In the genomic region with DNA sequence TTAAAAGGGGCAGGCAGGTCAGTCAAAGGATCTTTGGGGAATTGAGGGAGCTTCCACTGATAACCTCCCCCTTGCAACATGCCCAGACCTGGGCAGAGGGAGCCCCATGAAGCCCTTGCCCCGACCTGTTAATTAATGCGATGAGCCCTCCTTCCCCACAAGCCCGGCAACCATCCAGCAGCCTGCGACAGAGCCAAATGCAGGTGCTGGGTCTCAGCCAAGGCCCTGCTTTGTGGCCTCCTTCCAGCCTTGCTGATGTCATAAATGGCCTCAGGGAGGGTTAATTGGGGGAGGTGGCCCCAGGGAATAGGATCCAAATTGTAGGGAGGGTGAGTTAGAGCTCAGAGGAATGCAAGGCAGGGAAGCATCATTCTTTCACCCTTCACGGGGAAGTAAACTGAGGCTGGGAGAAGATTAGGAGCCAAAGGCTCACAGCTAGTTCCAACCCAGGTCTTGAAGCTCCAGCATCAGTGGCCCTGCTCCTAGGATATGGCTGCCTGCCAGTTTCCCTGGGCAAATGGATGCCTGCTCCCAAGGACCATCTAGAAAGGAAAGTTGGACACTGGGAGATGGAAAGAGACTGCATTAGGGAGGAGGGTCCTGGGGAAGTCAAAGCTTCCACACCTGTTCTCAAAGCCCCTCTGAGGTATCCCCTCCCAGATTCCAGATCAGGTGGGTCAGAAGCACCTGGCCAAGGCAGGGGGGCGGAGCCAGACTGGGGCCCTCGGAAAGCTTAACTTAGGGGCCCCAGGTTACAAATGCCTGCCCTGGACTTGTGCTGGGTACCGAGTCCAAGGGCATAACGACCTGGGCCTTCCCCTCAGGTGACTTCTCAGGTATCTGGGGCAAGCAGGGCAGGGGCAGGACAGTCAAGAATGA, we compare ENCODE assay signal across 10 cellular contexts.
A peak's percentile ranks its signal among the peaks of the same experiment; 100 is the strongest.
DNase-seq lines count a peak whose midpoint lies in the region; ATAC-seq and TF ChIP-seq lines count a peak whose summit lies in the region.
"Had no signal": no experiment of that assay in that cellular context is flagged by ENCODE, and none has a peak within 500 bp of the region (broad histone marks: within the 10 kb centered on the region; RNA-seq: fewer than 3 reads in every experiment).

No MANE protein-coding gene starts in this region.

- no peak overlapping the region for H3K4me3 ChIP-seq in foreskin fibroblast (ENCODE audit: low read depth in 1 of 2, low read length in 2 of 2)

- ATAC-seq in GM18502 (IDR thresholded peaks at IDR 0.05; ENCODE audit: poor library complexity, unreplicated experiment): no peak
- no peak for ATAC-seq in GM21737 (IDR thresholded peaks at IDR 0.05; ENCODE audit: unreplicated experiment)

- TF ChIP-seq CTCF in foreskin fibroblast (IDR thresholded peaks at IDR 0.05; ENCODE audit: low read depth, low read length): no peak

- DNase-seq in DMS153 (lab: John Stamatoyannopoulos, UW) (peak; percentile 78), NCI-H1436 treated with DMSO at 0.1 percent for 48 hours (lab: John Stamatoyannopoulos, UW) (peak; percentile 44), SHP77 (lab: John Stamatoyannopoulos, UW) (peak; percentile 1 to 52), kidney tubule cell (ENCODE audit: low spot score) (peak; percentile 58), foreskin fibroblast (no peak), germinal center (ENCODE audit: low spot score) (no peak)
- DNase-seq: activated CD4-positive, alpha-beta T cell treated with anti-CD3 and anti-CD28 coated beads, Interleukin-2, amount 50 U/mL, for 4 hours; NCI-H187 had no signal

Comparison
In these comparisons a context has a peak if more than half of its experiments do, and no peak if none do; other contexts are left out.
1. DNase-seq: peak in DMS153 (single experiment), NCI-H1436 treated with DMSO at 0.1 percent for 48 hours (single experiment), SHP77 (2 of 2) and kidney tubule cell (single experiment); none in foreskin fibroblast (0 of 2) and germinal center (single experiment).